In the genomic region with DNA sequence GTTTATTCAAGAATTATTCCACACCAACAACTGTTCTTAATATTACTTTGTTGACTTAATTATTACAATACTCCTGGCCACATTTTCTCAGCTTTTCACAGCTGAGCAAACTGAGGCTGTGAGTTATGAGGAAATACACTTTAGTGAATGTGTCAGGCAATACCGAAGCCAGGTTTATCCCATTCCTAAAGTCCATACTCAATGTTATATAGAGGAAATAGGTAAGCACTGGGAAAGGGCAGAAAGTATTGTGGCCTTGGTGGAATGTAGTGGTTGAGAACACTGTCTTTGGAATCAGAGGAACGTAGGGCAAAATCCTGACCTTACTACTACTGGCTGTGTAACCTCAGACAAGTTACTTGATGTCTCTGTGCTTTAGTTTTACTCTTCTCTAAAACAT, we compare ENCODE assay signal across 16 cellular contexts.
DNase-seq lines count a peak whose midpoint lies in the region; ATAC-seq and TF ChIP-seq lines count a peak whose summit lies in the region.
"Had no signal": no experiment of that assay in that cellular context is flagged by ENCODE, and none has a peak within 500 bp of the region (broad histone marks: within the 10 kb centered on the region; RNA-seq: fewer than 3 reads in every experiment).

No MANE protein-coding gene starts in this region.

- H3K4me1 ChIP-seq in stomach: peaks cover 0 to 17% (median 7%) of the 10 kb centered on the region in 4 donors
- H3K4me1 ChIP-seq: BE2C had no signal

- H3K4me3 ChIP-seq in dorsolateral prefrontal cortex (peak overlapping the region in 23 of 59 donors; percentile 14 to 60 (median 42)), stomach (peak overlapping the region in 1 of 4 donors; percentile 16)

- TF ChIP-seq CTCF in dorsolateral prefrontal cortex (IDR thresholded peaks at IDR 0.05 in 54 of 56, conservative IDR thresholded peaks at IDR 0.05 in 2 of 56; ENCODE audit: low read depth in 1 of 56, partially characterized antibody in 56 of 56) (no peak), stomach (IDR thresholded peaks at IDR 0.05) (no peak)

- DNase-seq in NCI-H69 (lab: John Stamatoyannopoulos, UW) (peak; percentile 49), dorsolateral prefrontal cortex (no peak), kidney tubule cell (ENCODE audit: low spot score) (peak; percentile 51), stomach (no peak), amygdala (lab: John Stamatoyannopoulos, UW) (no peak), H4 (ENCODE audit: low spot score) (no peak), SHP77 treated with DMSO at 0.1 percent for 48 hours (lab: John Stamatoyannopoulos, UW) (no peak)
- DNase-seq: ACHN; BE2C; CD4-positive, alpha-beta memory T cell; H7; Karpas-422; MV-4-11; NCI-H1436 treated with DMSO at 0.1 percent for 48 hours; NCI-H2081 treated with DMSO at 0.1 percent for 48 hours had no signal

- H3K9me3 ChIP-seq in stomach: no peaks in the 10 kb centered on the region
- H3K9me3 ChIP-seq: BE2C had no signal

- no peak for TF ChIP-seq POLR2A in stomach (IDR thresholded peaks at IDR 0.05)

- peaks cover 0 to 12% (median 8%) of the 10 kb centered on the region in 4 donors for H3K36me3 ChIP-seq in stomach
- H3K36me3 ChIP-seq: BE2C had no signal

- H3K27ac ChIP-seq in dorsolateral prefrontal cortex (peak overlapping the region in 38 of 59 donors; percentile 10 to 86 (median 62)), stomach (peak overlapping the region in 3 of 5 donors; percentile 13 to 68 (median 50))

- intact Hi-C loops in dorsolateral prefrontal cortex (cut with DNase I) (no loop called here), stomach (cut with DNase I; ENCODE audit: low total_unique reads) (no loop called here)

- ATAC-seq in GM21381 (IDR thresholded peaks at IDR 0.05; ENCODE audit: unreplicated experiment): no peak

- H3K27me3 ChIP-seq in dorsolateral prefrontal cortex: no peaks in the 10 kb centered on the region
- H3K27me3 ChIP-seq in stomach: no peaks in the 10 kb centered on the region
- H3K27me3 ChIP-seq: BE2C had no signal

- WGBS in stomach, 5 donors: 34 to 58% (median 35%) methylated on average over 2 of the region's 2 CpGs

- TF ChIP-seq EP300 in stomach (IDR thresholded peaks at IDR 0.05): no peak

Comparison
In these comparisons a context has a peak if more than half of its experiments do, and no peak if none do; other contexts are left out.
1. DNase-seq: peak in NCI-H69 (single experiment) and kidney tubule cell (single experiment); none in dorsolateral prefrontal cortex (0 of 10), stomach (single experiment), amygdala (0 of 56), H4 (single experiment) and SHP77 treated with DMSO at 0.1 percent for 48 hours (single experiment).